ENCODE assay signal across 1 cellular context in genomic region chr5:126364206-126364902, GRCh38.
TF ChIP-seq lines count a peak whose summit lies in the region.

No MANE protein-coding gene starts in this region.

TF ChIP-seq in GM23338, 12 proteins besides CTCF, POLR2A, EP300 and RAD21:
- TF ChIP-seq ZNF462 (CRISPR knock-in tag; IDR thresholded peaks at IDR 0.05) (no peak), ZNF114 (CRISPR knock-in tag; IDR thresholded peaks at IDR 0.05) (no peak), POLR2AphosphoS5 (IDR thresholded peaks at IDR 0.05; ENCODE audit: low read depth) (no peak), JUNB (IDR thresholded peaks at IDR 0.05; ENCODE audit: unreplicated experiment) (no peak), ZNF331 (CRISPR knock-in tag; IDR thresholded peaks at IDR 0.05; ENCODE audit: low read depth) (no peak), EZH2phosphoT487 (IDR thresholded peaks at IDR 0.05; ENCODE audit: unreplicated experiment) (no peak), STAT1 (IDR thresholded peaks at IDR 0.05; ENCODE audit: unreplicated experiment) (no peak), EZH2 (IDR thresholded peaks at IDR 0.05; ENCODE audit: low read depth, unreplicated experiment) (no peak), REST (IDR thresholded peaks at IDR 0.05; ENCODE audit: unreplicated experiment) (no peak), CREB1 (CRISPR knock-in tag; IDR thresholded peaks at IDR 0.05; ENCODE audit: low read depth) (no peak)
